Comparison of ENCODE assay signal across 28 cellular contexts in genomic region chr3:3734881-3735280, GRCh38.
"Had no signal": no experiment of that assay in that cellular context is flagged by ENCODE, and none has a peak within 500 bp of the region (broad histone marks: within the 10 kb centered on the region; RNA-seq: fewer than 3 reads in every experiment).

No MANE protein-coding gene starts in this region.

- H3K4me3 ChIP-seq: breast epithelium, colonic mucosa, MG63, SK-N-MC had no signal

- DNase-seq: activated B cell treated with CpG ODN at 0.5 μM for 24 hours; activated CD4-positive, alpha-beta T cell treated with anti-CD3 and anti-CD28 coated beads for 1 hour; activated CD4-positive, alpha-beta T cell treated with anti-CD3 and anti-CD28 coated beads, Interleukin-2, amount 10 ng/mL, durations not matched to agents 24 days and 14 days; activated CD4-positive, alpha-beta T cell treated with anti-CD3 and anti-CD28 coated beads, Interleukin-2, amount 50 U/mL, for 48 hours; activated CD8-positive, alpha-beta memory T cell treated with anti-CD3 and anti-CD28 coated beads, Interleukin-2, amount 10 ng/mL, durations not matched to agents 7 days and 5 days; activated effector memory CD4-positive, alpha-beta T cell treated with Interleukin-2 at 50 U/mL for 16 hours; activated naive CD4-positive, alpha-beta T cell; activated T-cell treated with anti-CD3 and anti-CD28 coated beads, Interleukin-2, amount 50 U/mL, for 24 hours; aorta; caudate nucleus; colonic mucosa; MG63; MV-4-11; NCI-H1105 treated with DMSO at 0.1 percent for 48 hours; NCI-H1436 treated with DMSO at 0.1 percent for 48 hours; NCI-H187 treated with DMSO at 0.1 percent for 48 hours; NCI-H226; NCI-H774; NK-92 treated with Interleukin-12 subunit alpha and Interleukin-12 subunit beta, amount 100 ng/mL, for 24 hours; OCI-M1; RPMI8226; T-cell; T-helper 2 cell; T1000 had no signal

- ATAC-seq: activated CD8-positive, alpha-beta memory T cell treated with anti-CD3 and anti-CD28 coated beads, Interleukin-2, amount 10 ng/mL, durations not matched to agents 7 days and 5 days; Panc1; Right ventricle myocardium inferior; T-cell had no signal

- H3K36me3 ChIP-seq: breast epithelium, colonic mucosa, MG63 had no signal

- H3K4me1 ChIP-seq: breast epithelium, colonic mucosa had no signal

- H3K27ac ChIP-seq: breast epithelium, colonic mucosa, SK-N-MC had no signal

- H3K9me3 ChIP-seq: breast epithelium, colonic mucosa, MG63 had no signal

- H3K27me3 ChIP-seq: breast epithelium, colonic mucosa, MG63 had no signal
